In genomic region chr1:165845992-165846748, GRCh38 we compare ENCODE assay signal across 16 cellular contexts. TPM values are rescaled to one million over a fixed set of nuclear protein-coding genes. Genes with fewer than 3 reads are reported as not detected.
DNase-seq lines count a peak whose midpoint lies in the region; ATAC-seq and TF ChIP-seq lines count a peak whose summit lies in the region.
"Had no signal": no experiment of that assay in that cellular context is flagged by ENCODE, and none has a peak within 500 bp of the region (broad histone marks: within the 10 kb centered on the region; RNA-seq: fewer than 3 reads in every experiment).

No MANE protein-coding gene starts in this region.

- in situ Hi-C loops in mammary epithelial cell (cut with MboI; ENCODE audit: low sequenced_read_pairs in 2 of 2), result no loop called here

- no peak for DNase-seq in MCF 10A (ENCODE audit: unreplicated experiment)
- DNase-seq in mammary epithelial cell, result no peak
- DNase-seq in HFFc6, result no peak
- no peak for DNase-seq in progenitor cell of endocrine pancreas (ENCODE audit: low spot score, unreplicated experiment)
- no peak for DNase-seq in NCI-H2029 (lab: John Stamatoyannopoulos, UW)
- no peak for DNase-seq in DMS79 (lab: John Stamatoyannopoulos, UW)
- no peak for DNase-seq in NCI-H187 treated with DMSO at 0.1 percent for 48 hours (lab: John Stamatoyannopoulos, UW)
- DNase-seq: activated CD4-positive, alpha-beta T cell treated with anti-CD3 and anti-CD28 coated beads for 4 hours; IMR-90; NCI-H1694; NCI-H510A; Peyer's patch had no signal

- no CpG with 5 or more reads among the region's 2 CpGs for WGBS in mammary epithelial cell (ENCODE audit: low coverage, missing lambda C conversion rate)

- H3K27ac Mint-ChIP-seq in MCF 10A (ENCODE audit: low read depth, unreplicated experiment) (peak overlapping the region; percentile 55), HFFc6 (peak overlapping the region; percentile 12; the same call in 1 of the 2 replicates), progenitor cell of endocrine pancreas (peak overlapping the region; percentile 47)

- H2AFZ ChIP-seq in mammary epithelial cell (ENCODE audit: low read depth, low read length), result no peak overlapping the region

- peaks cover 87% of the 10 kb centered on the region for H3K79me2 ChIP-seq in mammary epithelial cell (ENCODE audit: insufficient read depth, low read length)

- CTCF ChIA-PET in MCF 10A (lab: Yijun Ruan, JAX), result interaction anchor here (0.9 to 1.3 kb wide), 3 partner anchors 15 to 57 kb away, joined by 3 to 9 read pairs (median 4); no protein-coding TSS in a partner anchor
- CTCF ChIA-PET in mammary epithelial cell (lab: Charles Lee; ENCODE audit: low non-redundant PET), result no interaction called here

- no peak overlapping the region for H3K27ac ChIP-seq in mammary epithelial cell (ENCODE audit: insufficient read depth, low read depth, low read length)
- H3K27ac ChIP-seq: Peyer's patch, right atrium auricular region, tibial nerve had no signal

- H3K27me3 ChIP-seq in mammary epithelial cell (ENCODE audit: insufficient read depth, low read length), result no peaks in the 10 kb centered on the region
- H3K27me3 ChIP-seq: Peyer's patch, right atrium auricular region, tibial nerve had no signal

- H3K9me3 Mint-ChIP-seq in MCF 10A (ENCODE audit: unreplicated experiment), result peaks cover 8% of the 10 kb centered on the region
- H3K9me3 Mint-ChIP-seq in HFFc6, result no peaks in the 10 kb centered on the region
- H3K9me3 Mint-ChIP-seq in progenitor cell of endocrine pancreas (ENCODE audit: low read depth), result peaks cover 3% of the 10 kb centered on the region
- H3K9me3 Mint-ChIP-seq: neural crest cell had no signal

- H3K27me3 Mint-ChIP-seq in MCF 10A (ENCODE audit: insufficient read depth, unreplicated experiment) (no peaks in the 10 kb centered on the region), HFFc6 (ENCODE audit: insufficient read depth) (peaks cover 2% of the 10 kb centered on the region; the same call in 1 of the 2 replicates), progenitor cell of endocrine pancreas (no peaks in the 10 kb centered on the region)

- H3K9ac ChIP-seq in mammary epithelial cell (ENCODE audit: insufficient read depth, low read length), result no peak overlapping the region

- POLR2A ChIA-PET in MCF 10A (lab: Yijun Ruan, JAX), result interaction anchor here (1.0 to 1.8 kb wide), 2 partner anchors 17 kb away, joined by 4 to 7 read pairs; no protein-coding TSS in a partner anchor

- peaks cover 26% of the 10 kb centered on the region for H3K4me1 ChIP-seq in mammary epithelial cell (ENCODE audit: insufficient read depth, low read length)

- H3K4me3 ChIP-seq in mammary epithelial cell (replicated peaks in 1 of 3; ENCODE audit: insufficient read depth in 1 of 3, low read depth in 2 of 3, low read length in 3 of 3), result no peak overlapping the region
- H3K4me3 ChIP-seq: Peyer's patch, right atrium auricular region, tibial nerve had no signal

- BruUV-seq in MCF 10A (replicated peaks; lab: Mats Ljungman, UMichigan), result no TSS peak
- BruUV-seq in mammary epithelial cell (replicated peaks; lab: Mats Ljungman, UMichigan), result no TSS peak

- TF ChIP-seq CTCF in MCF 10A (IDR thresholded peaks at IDR 0.05; ENCODE audit: unreplicated experiment) (no peak), mammary epithelial cell (conservative IDR thresholded peaks at IDR 0.05 in 1 of 2, IDR thresholded peaks at IDR 0.05 in 1 of 2; ENCODE audit: extremely low read depth in 1 of 2, insufficient read depth in 1 of 2, low read depth in 1 of 2, low read length in 2 of 2) (no peak), HFFc6 (IDR thresholded peaks at IDR 0.05) (no peak), progenitor cell of endocrine pancreas (IDR thresholded peaks at IDR 0.05; ENCODE audit: unreplicated experiment) (no peak)

- H3K9me3 ChIP-seq in mammary epithelial cell (replicated peaks; ENCODE audit: insufficient read depth, low read length), result no peaks in the 10 kb centered on the region
- H3K9me3 ChIP-seq: Peyer's patch, right atrium auricular region had no signal

- dilution Hi-C loops in mammary epithelial cell (cut with HindIII; ENCODE audit: low sequenced_read_pairs), result no loop called here

- peak; percentile 42 for ATAC-seq in HG03442 (IDR thresholded peaks at IDR 0.05; ENCODE audit: unreplicated experiment)

- H3K4me1 Mint-ChIP-seq in MCF 10A (ENCODE audit: insufficient read depth, unreplicated experiment) (peaks cover 37% of the 10 kb centered on the region), HFFc6 (ENCODE audit: low read depth) (peaks cover 63% of the 10 kb centered on the region), progenitor cell of endocrine pancreas (ENCODE audit: low read depth) (peaks cover 23% of the 10 kb centered on the region)

- no peaks in the 10 kb centered on the region for H3K36me3 Mint-ChIP-seq in MCF 10A (ENCODE audit: insufficient read depth, unreplicated experiment)
- peaks cover 12% of the 10 kb centered on the region for H3K36me3 Mint-ChIP-seq in HFFc6 (ENCODE audit: low read depth)
- H3K36me3 Mint-ChIP-seq in progenitor cell of endocrine pancreas (ENCODE audit: insufficient read depth), result peaks cover 2% of the 10 kb centered on the region

- intact Hi-C loops in MCF 10A (cut with micrococcal nuclease) (no loop called here), mammary epithelial cell (cut with micrococcal nuclease) (no loop called here)

- no peak overlapping the region for H3K4me2 ChIP-seq in mammary epithelial cell (ENCODE audit: insufficient read depth, low read depth, low read length)

- peaks cover 21% of the 10 kb centered on the region for H4K20me1 ChIP-seq in mammary epithelial cell (ENCODE audit: insufficient read depth, low read length)

- H3K36me3 ChIP-seq in mammary epithelial cell (ENCODE audit: insufficient read depth, low read length), result no peaks in the 10 kb centered on the region
- H3K36me3 ChIP-seq: Peyer's patch, right atrium auricular region had no signal

- H3K4me3 Mint-ChIP-seq in MCF 10A (ENCODE audit: unreplicated experiment) (no peak overlapping the region), HFFc6 (no peak overlapping the region), progenitor cell of endocrine pancreas (ENCODE audit: low read depth) (no peak overlapping the region)
- H3K4me3 Mint-ChIP-seq: neural crest cell had no signal

RNA-seq across cellular contexts. Expression of gene UCK2, which starts 18.8 kb away (rescaled TPM):
- total RNA-seq in MCF 10A (2022) (108 and 144 TPM in 2 replicates), mammary epithelial cell (100 to 1,000 TPM in 1 of 2 donors, 10 to 100 TPM in 1; 85.2 to 111 TPM), progenitor cell of endocrine pancreas (29.7 and 30.6 TPM in 2 replicates)
- polyA plus RNA-seq in mammary epithelial cell, result 101 TPM
- 154 TPM for polyA minus RNA-seq in mammary epithelial cell
- total RNA-seq in HFFc6 (2021; fragmentation: NEBNext Ultra II Directional; extraction: Animal tissue kit (Norgen Biotek cat#: 25700)), result 10 to 100 TPM; 42.5 to 60.0 (median 52.1) TPM
